ENCODE assay signal across 1 cellular context in the genomic region with DNA sequence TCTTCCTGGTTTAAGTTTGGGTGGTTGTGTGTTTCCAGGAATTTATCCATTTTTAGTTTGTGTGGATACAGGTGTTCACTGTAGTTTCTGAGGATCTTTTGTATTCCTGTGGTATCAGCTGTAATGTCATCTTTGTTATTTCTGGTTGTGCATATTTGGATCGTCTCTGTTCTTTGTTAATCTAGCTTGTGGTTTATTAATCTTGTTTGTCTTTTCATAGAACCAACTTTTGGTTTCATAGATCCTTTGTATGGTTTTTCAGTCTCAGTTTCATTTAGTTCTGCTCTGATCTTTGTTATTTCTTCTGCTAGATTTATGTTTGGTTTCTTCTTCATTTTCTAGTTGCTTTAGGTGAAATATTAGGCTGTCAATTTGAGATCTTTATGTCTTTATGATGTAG.
TF ChIP-seq lines count a peak whose summit lies in the region.

No MANE protein-coding gene starts in this region.

TF ChIP-seq in GM12878, 131 proteins besides CTCF, POLR2A, EP300 and RAD21 (continued from another document):
- TF ChIP-seq, protein P1, sequence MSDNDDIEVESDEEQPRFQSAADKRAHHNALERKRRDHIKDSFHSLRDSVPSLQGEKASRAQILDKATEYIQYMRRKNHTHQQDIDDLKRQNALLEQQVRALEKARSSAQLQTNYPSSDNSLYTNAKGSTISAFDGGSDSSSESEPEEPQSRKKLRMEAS (IDR thresholded peaks at IDR 0.05; ENCODE audit: low read depth, low read length) = no peak
- peak; percentile 43 to 61; a peak in 3 of 4 replicates for TF ChIP-seq IKZF2 (IDR thresholded peaks at IDR 0.05)
- TF ChIP-seq, protein P2, sequence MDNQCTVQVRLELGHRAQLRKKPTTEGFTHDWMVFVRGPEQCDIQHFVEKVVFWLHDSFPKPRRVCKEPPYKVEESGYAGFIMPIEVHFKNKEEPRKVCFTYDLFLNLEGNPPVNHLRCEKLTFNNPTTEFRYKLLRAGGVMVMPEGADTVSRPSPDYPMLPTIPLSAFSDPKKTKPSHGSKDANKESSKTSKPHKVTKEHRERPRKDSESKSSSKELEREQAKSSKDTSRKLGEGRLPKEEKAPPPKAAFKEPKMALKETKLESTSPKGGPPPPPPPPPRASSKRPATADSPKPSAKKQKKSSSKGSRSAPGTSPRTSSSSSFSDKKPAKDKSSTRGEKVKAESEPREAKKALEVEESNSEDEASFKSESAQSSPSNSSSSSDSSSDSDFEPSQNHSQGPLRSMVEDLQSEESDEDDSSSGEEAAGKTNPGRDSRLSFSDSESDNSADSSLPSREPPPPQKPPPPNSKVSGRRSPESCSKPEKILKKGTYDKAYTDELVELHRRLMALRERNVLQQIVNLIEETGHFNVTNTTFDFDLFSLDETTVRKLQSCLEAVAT (IDR thresholded peaks at IDR 0.05) = peak; percentile 66
- TF ChIP-seq DPF2 (IDR thresholded peaks at IDR 0.05) = 0 out of 2 replicates have a peak, but pooled peaks have one; percentile 24
TF ChIP-seq in GM12878: peak in this region for 6.
